Comparison of ENCODE assay signal across 1 cellular context in the genomic region with DNA sequence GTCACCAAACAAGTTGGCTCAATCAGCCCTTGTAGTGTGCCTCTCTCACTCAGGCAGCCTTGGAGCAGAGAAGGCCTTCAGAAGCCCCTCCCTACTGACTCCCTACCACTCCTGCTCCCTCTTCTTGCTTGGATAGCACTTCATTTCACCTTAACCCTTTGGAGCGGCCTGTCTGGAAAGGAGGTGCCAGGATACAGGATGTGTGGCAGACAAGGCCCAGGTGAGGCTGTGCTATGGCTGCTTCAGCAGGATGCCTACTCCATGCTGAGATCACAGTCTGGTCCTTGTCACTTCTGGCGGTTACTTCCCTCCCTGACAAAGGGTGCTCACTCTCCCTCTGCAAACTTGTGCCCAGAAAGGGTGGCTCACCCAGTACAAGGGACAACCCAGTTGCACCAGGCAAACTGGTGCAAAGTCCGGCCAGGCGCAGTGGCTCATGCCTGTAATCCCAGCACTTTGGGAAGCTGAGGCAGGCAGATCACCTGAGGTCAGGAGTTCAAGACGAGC.
TF ChIP-seq lines count a peak whose summit lies in the region.

No MANE protein-coding gene starts in this region.

TF ChIP-seq in liver, 16 proteins besides CTCF, POLR2A, EP300 and RAD21 (continued from another document):
- TF ChIP-seq REST (IDR thresholded peaks at IDR 0.05) = no peak
